ENCODE assay signal across 1 cellular context in the genomic region with DNA sequence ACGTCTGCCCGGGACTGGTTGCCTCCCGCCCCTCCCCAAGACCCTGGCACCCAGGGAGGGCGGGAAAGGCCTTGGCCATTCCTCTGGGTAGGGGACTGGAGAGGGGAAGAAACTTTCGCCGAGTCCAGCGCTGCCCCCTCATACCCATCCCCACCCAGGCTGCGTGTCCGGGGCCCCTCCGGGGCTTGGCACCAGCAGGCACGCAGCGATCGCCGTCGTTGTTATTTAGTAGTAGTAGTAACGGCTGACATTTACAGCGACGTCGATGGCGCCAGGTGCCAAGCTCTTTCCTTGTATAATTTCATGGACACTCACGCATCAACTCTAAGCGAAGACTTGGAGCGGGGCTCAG.
TF ChIP-seq lines count a peak whose summit lies in the region.

No MANE protein-coding gene starts in this region.

TF ChIP-seq in SK-N-SH treated with all-trans-retinoic acid at 6 μM for 48 hours, 23 proteins besides CTCF, POLR2A, EP300 and RAD21 (continued from another document):
- TF ChIP-seq ZFP30 (CRISPR knock-in tag; IDR thresholded peaks at IDR 0.05) (no peak), ZNF70 (CRISPR knock-in tag; IDR thresholded peaks at IDR 0.05) (no peak), ZC3H10 (CRISPR knock-in tag; IDR thresholded peaks at IDR 0.05) (no peak), TOX (CRISPR knock-in tag; IDR thresholded peaks at IDR 0.05; ENCODE audit: borderline replicate concordance) (no peak), ISL1 (CRISPR knock-in tag; IDR thresholded peaks at IDR 0.05) (no peak), ZNF565 (CRISPR knock-in tag; conservative IDR thresholded peaks at IDR 0.05; ENCODE audit: low read depth) (no peak), ZFP3 (CRISPR knock-in tag; IDR thresholded peaks at IDR 0.05) (no peak)
